ENCODE assay signal across 9 cellular contexts in genomic region chr6:29589423-29590048, GRCh38. TPM values are rescaled to one million over a fixed set of nuclear protein-coding genes. Genes with fewer than 3 reads are reported as not detected.
DNase-seq lines count a peak whose midpoint lies in the region; ATAC-seq, FAIRE-seq and TF ChIP-seq lines count a peak whose summit lies in the region.
"Had no signal": no experiment of that assay in that cellular context is flagged by ENCODE, and none has a peak within 500 bp of the region (broad histone marks: within the 10 kb centered on the region; RNA-seq: fewer than 3 reads in every experiment).

No MANE protein-coding gene starts in this region.

- peak; percentile 87 for ATAC-seq in upper lobe of right lung
- ATAC-seq in HG03196 (IDR thresholded peaks at IDR 0.05; ENCODE audit: unreplicated experiment): no peak

- FAIRE-seq in H54 (lab: Jason Lieb, UNC): peak; percentile 90

- TF ChIP-seq CTCF in neutrophil (IDR thresholded peaks at IDR 0.05): peak; percentile 75
- TF ChIP-seq CTCF in upper lobe of right lung (IDR thresholded peaks at IDR 0.05): peak; percentile 97

- no peaks in the 10 kb centered on the region for H3K36me3 ChIP-seq in CD4-positive, alpha-beta memory T cell (ENCODE audit: insufficient read depth, low read length)
- H3K36me3 ChIP-seq in NT2/D1 (ENCODE audit: insufficient read depth, insufficient read length, low read length) (peaks cover 4% of the 10 kb centered on the region), neutrophil (no peaks in the 10 kb centered on the region), upper lobe of right lung (no peaks in the 10 kb centered on the region)

- no peaks in the 10 kb centered on the region for H3K4me1 ChIP-seq in CD4-positive, alpha-beta memory T cell (ENCODE audit: insufficient read depth, low read length)
- peaks cover 3% of the 10 kb centered on the region for H3K4me1 ChIP-seq in NT2/D1 (ENCODE audit: insufficient read depth, insufficient read length)
- no peaks in the 10 kb centered on the region for H3K4me1 ChIP-seq in neutrophil (ENCODE audit: control insufficient read depth in 1 of 2, insufficient read depth in 1 of 2, low read depth in 1 of 2, low read length in 1 of 2)
- H3K4me1 ChIP-seq in upper lobe of right lung: no peaks in the 10 kb centered on the region

- no peaks in the 10 kb centered on the region for H3K9me3 ChIP-seq in CD4-positive, alpha-beta memory T cell (ENCODE audit: control insufficient read depth in 1 of 2, low read length in 2 of 2)
- H3K9me3 ChIP-seq in NT2/D1 (ENCODE audit: insufficient read depth, low read length) (no peaks in the 10 kb centered on the region), neutrophil (no peaks in the 10 kb centered on the region), upper lobe of right lung (no peaks in the 10 kb centered on the region)

- H3K4me3 ChIP-seq in CD4-positive, alpha-beta memory T cell (ENCODE audit: low read length in 2 of 2): no peak overlapping the region
- H3K4me3 ChIP-seq in NT2/D1 (ENCODE audit: insufficient read length, low read depth) (no peak overlapping the region), neutrophil (ENCODE audit: low read depth in 1 of 2, low read length in 1 of 2) (no peak overlapping the region), upper lobe of right lung (no peak overlapping the region)

- H3K27ac Mint-ChIP-seq in CD4-positive, alpha-beta memory T cell: no peak overlapping the region

- peaks cover 0 to 1% (median 0%) of the 10 kb centered on the region in 4 donors for H3K4me1 Mint-ChIP-seq in CD4-positive, alpha-beta memory T cell

- H3K4me3 Mint-ChIP-seq in CD4-positive, alpha-beta memory T cell: no peak overlapping the region

- POLR2A ChIA-PET in CD4-positive, alpha-beta memory T cell (lab: Charles Lee; ENCODE audit: partially characterized antibody): no interaction called here

- no peak overlapping the region for H3K9ac ChIP-seq in NT2/D1 (ENCODE audit: insufficient read length, low read depth)

- peak; percentile 48 to 57 (median 51) for DNase-seq in CD4-positive, alpha-beta memory T cell
- peak; percentile 19 for DNase-seq in H54 (ENCODE audit: insufficient read length, low spot score)
- peak; percentile 22 for DNase-seq in NT2/D1 (ENCODE audit: low read depth, low spot score)
- DNase-seq in activated T-cell treated with anti-CD3 and anti-CD28 coated beads for 24 hours (ENCODE audit: low read depth): peak; percentile 44
- DNase-seq in fibroblast of gingiva (ENCODE audit: low read depth): peak; percentile 39
- DNase-seq in upper lobe of right lung: no peak

- H3K27ac ChIP-seq in CD4-positive, alpha-beta memory T cell (ENCODE audit: low read depth, low read length): no peak overlapping the region
- H3K27ac ChIP-seq in neutrophil (no peak overlapping the region), upper lobe of right lung (no peak overlapping the region)

- CTCF ChIA-PET in CD4-positive, alpha-beta memory T cell (lab: Charles Lee; ENCODE audit: partially characterized antibody): interaction anchor here (0.5 to 2.2 kb wide), 7 partner anchors 9 to 573 kb away, joined by 3 to 10 read pairs (median 4); no protein-coding TSS in a partner anchor

- H3K27me3 Mint-ChIP-seq in CD4-positive, alpha-beta memory T cell: peaks cover 8 to 34% of the 10 kb centered on the region in 2 donors

- peaks cover 15% of the 10 kb centered on the region for H3K27me3 ChIP-seq in CD4-positive, alpha-beta memory T cell (ENCODE audit: insufficient read depth, low read length)
- H3K27me3 ChIP-seq in NT2/D1 (ENCODE audit: insufficient read depth, insufficient read length): no peaks in the 10 kb centered on the region
- peaks cover 32% of the 10 kb centered on the region for H3K27me3 ChIP-seq in neutrophil
- H3K27me3 ChIP-seq in upper lobe of right lung: peaks cover 26% of the 10 kb centered on the region

- intact Hi-C loops in CD4-positive, alpha-beta memory T cell (cut with micrococcal nuclease): loop anchor here (2.0 kb wide), 1 partner anchor 573 kb away; no protein-coding TSS in a partner anchor
- intact Hi-C loops in upper lobe of right lung (cut with DNase I): no loop called here

- no peaks in the 10 kb centered on the region for H3K36me3 Mint-ChIP-seq in CD4-positive, alpha-beta memory T cell

- no peak for TF ChIP-seq POLR2A in H54 (IDR thresholded peaks at IDR 0.05; ENCODE audit: low read depth, low read length)

- H3K9me3 Mint-ChIP-seq in CD4-positive, alpha-beta memory T cell: no peaks in the 10 kb centered on the region

RNA-seq across cellular contexts. Expression of gene OR2H2, which starts 4.6 kb away (rescaled TPM):
- not detected for total RNA-seq in CD4-positive, alpha-beta memory T cell
- polyA plus RNA-seq in CD4-positive, alpha-beta memory T cell: not detected
- total RNA-seq in upper lobe of right lung: not detected
- total RNA-seq: urinary bladder had no signal
- polyA plus RNA-seq: urinary bladder had no signal

RNA-seq across cellular contexts. Expression of gene UBD, which starts 30.0 kb away (rescaled TPM):
- total RNA-seq in CD4-positive, alpha-beta memory T cell: not detected
- not detected for polyA plus RNA-seq in CD4-positive, alpha-beta memory T cell
- total RNA-seq in upper lobe of right lung: 1.1 TPM

RNA-seq across cellular contexts. Expression of gene GABBR1, which starts 43.4 kb away (rescaled TPM):
- total RNA-seq in CD4-positive, alpha-beta memory T cell: 10 to 100 TPM; 58.1 to 58.9 TPM
- polyA plus RNA-seq in CD4-positive, alpha-beta memory T cell: 1 to 10 TPM; 1.8 to 2.4 TPM
- 40.1 TPM for total RNA-seq in upper lobe of right lung
